8 cellular contexts compared by ENCODE assay signal in genomic region chr1:110407260-110408210, GRCh38. TPM values are rescaled to one million over a fixed set of nuclear protein-coding genes. Genes with fewer than 3 reads are reported as not detected.
DNase-seq lines count a peak whose midpoint lies in the region; ATAC-seq and TF ChIP-seq lines count a peak whose summit lies in the region.

Gene LAMTOR5 (minus strand): TSS chr1:110407694. CDS start chr1:110407620, 74 bp downstream.

- H3K27me3 ChIP-seq in adipocyte (replicated peaks; ENCODE audit: control insufficient read depth, insufficient read depth, low read length) = no peaks in the 10 kb centered on the region
- no peaks in the 10 kb centered on the region for H3K27me3 ChIP-seq in cardiac muscle cell
- H3K27me3 ChIP-seq in parathyroid adenoma (ENCODE audit: control insufficient read depth, insufficient read depth, low read length) = no peaks in the 10 kb centered on the region
- no peaks in the 10 kb centered on the region for H3K27me3 ChIP-seq in tibial nerve

- H3K36me3 ChIP-seq in adipocyte (ENCODE audit: control insufficient read depth, insufficient read depth, low read length, severe bottlenecking) = peaks cover 33% of the 10 kb centered on the region
- peaks cover 29% of the 10 kb centered on the region for H3K36me3 ChIP-seq in cardiac muscle cell
- no peaks in the 10 kb centered on the region for H3K36me3 ChIP-seq in parathyroid adenoma (ENCODE audit: control insufficient read depth, insufficient read depth, low read length)
- peaks cover 0 to 30% (median 8%) of the 10 kb centered on the region in 3 donors for H3K36me3 ChIP-seq in tibial nerve

- TF ChIP-seq EP300 in tibial nerve (IDR thresholded peaks at IDR 0.05) = peak; percentile 82 to 100

- no peaks in the 10 kb centered on the region for H3K79me2 ChIP-seq in parathyroid adenoma

- H2AFZ ChIP-seq in parathyroid adenoma = peak within 1 kb of the TSS; percentile 91

- TF ChIP-seq CTCF in GM12872 (IDR thresholded peaks at IDR 0.05; ENCODE audit: insufficient read depth, low read depth, low read length) (0 out of 3 replicates have a peak, but pooled peaks have one; percentile 17), cardiac muscle cell (IDR thresholded peaks at IDR 0.05; ENCODE audit: low read depth, low read length) (no peak), parathyroid adenoma (IDR thresholded peaks at IDR 0.05) (no peak), tibial nerve (IDR thresholded peaks at IDR 0.05) (peak in 2 of 5 experiments; percentile 43 to 60)

- DNase-seq in NCI-H128 (lab: John Stamatoyannopoulos, UW; ENCODE audit: unreplicated experiment) (peak; percentile 86), SW480 (ENCODE audit: low spot score) (peak; percentile 90), adipocyte (ENCODE audit: low read depth) (peak; percentile 94), cardiac muscle cell (ENCODE audit: low read depth in 1 of 2, low spot score in 1 of 2) (peak; percentile 94 to 95), tibial nerve (ENCODE audit: low spot score in 2 of 2) (peak; percentile 88 to 94)

- WGBS in tibial nerve, 2 donors = 0 to 1% methylated on average over 55 to 65 of the region's 76 CpGs

- H3K9me3 ChIP-seq in adipocyte (ENCODE audit: control insufficient read depth, low read length) (no peaks in the 10 kb centered on the region), cardiac muscle cell (ENCODE audit: low read depth) (no peaks in the 10 kb centered on the region), parathyroid adenoma (ENCODE audit: control insufficient read depth, low read length) (no peaks in the 10 kb centered on the region), tibial nerve (no peaks in the 10 kb centered on the region)

- H3K4me3 ChIP-seq in adipocyte (ENCODE audit: low read length) = peak within 1 kb of the TSS; percentile 99
- H3K4me3 ChIP-seq in cardiac muscle cell = peak within 1 kb of the TSS; percentile 77
- peak within 1 kb of the TSS; percentile 97 for H3K4me3 ChIP-seq in parathyroid adenoma (ENCODE audit: low read depth, low read length)
- peak within 1 kb of the TSS; percentile 79 to 99 (median 96) for H3K4me3 ChIP-seq in tibial nerve

- H3K27ac ChIP-seq in cardiac muscle cell (peak within 1 kb of the TSS; percentile 88), parathyroid adenoma (peak within 1 kb of the TSS; percentile 87), tibial nerve (peak within 1 kb of the TSS; percentile 91 to 99 (median 98))

- peak; percentile 92 for ATAC-seq in HG02642 (IDR thresholded peaks at IDR 0.05; ENCODE audit: poor library complexity, unreplicated experiment)

- H3K9ac ChIP-seq in adipocyte (ENCODE audit: low read length) (peak within 1 kb of the TSS; percentile 98), parathyroid adenoma (peak within 1 kb of the TSS; percentile 63)

- H3K4me1 ChIP-seq in adipocyte (ENCODE audit: control insufficient read depth, insufficient read depth, low read length) (peaks cover 19% of the 10 kb centered on the region), cardiac muscle cell (ENCODE audit: low read depth) (peaks cover 8% of the 10 kb centered on the region), parathyroid adenoma (no peaks in the 10 kb centered on the region), tibial nerve (peaks cover 0 to 38% (median 10%) of the 10 kb centered on the region in 4 donors)

- TF ChIP-seq POLR2A in tibial nerve (IDR thresholded peaks at IDR 0.05) = peak in 1 of 2 donors; percentile 91

- peak within 1 kb of the TSS; percentile 95 for H3K4me2 ChIP-seq in parathyroid adenoma (ENCODE audit: low read length)

RNA-seq across cellular contexts. Expression of gene LAMTOR5, which starts in this region (rescaled TPM):
- total RNA-seq in cardiac muscle cell = 78.3 and 160 TPM in 2 replicates
- 349 and 465 TPM in 2 replicates for polyA plus RNA-seq in cardiac muscle cell
- 10 to 100 TPM; 62.6 to 74.7 (median 67.7) TPM for total RNA-seq in tibial nerve

Comparison
In these comparisons a context has a peak if more than half of its experiments do, and no peak if none do; other contexts are left out.
1. Peak in every context shown above with its lines: DNase-seq, ATAC-seq, H3K4me3 ChIP-seq and H3K27ac ChIP-seq.